8 cellular contexts compared by ENCODE assay signal in genomic region chr7:116633131-116633988, GRCh38.
A peak's percentile ranks its signal among the peaks of the same experiment; 100 is the strongest.
DNase-seq lines count a peak whose midpoint lies in the region; ATAC-seq and TF ChIP-seq lines count a peak whose summit lies in the region.

No MANE protein-coding gene starts in this region.

- no peak for TF ChIP-seq CTCF in GM12865 (IDR thresholded peaks at IDR 0.05; ENCODE audit: insufficient read depth, low read depth, low read length, missing control alignments)

- no peaks in the 10 kb centered on the region for H3K4me1 Mint-ChIP-seq in activated naive CD4-positive, alpha-beta T cell treated with anti-CD3 and anti-CD28 coated beads, Interleukin-2, amount 10 ng/mL, durations not matched to agents 7 days and 5 days

- H3K4me3 ChIP-seq in GM12865 (ENCODE audit: low read depth, low read length), result no peak overlapping the region

- H3K27ac Mint-ChIP-seq in activated naive CD4-positive, alpha-beta T cell treated with anti-CD3 and anti-CD28 coated beads, Interleukin-2, amount 10 ng/mL, durations not matched to agents 7 days and 5 days, result no peak overlapping the region

- no peak overlapping the region for H3K4me3 Mint-ChIP-seq in activated naive CD4-positive, alpha-beta T cell treated with anti-CD3 and anti-CD28 coated beads, Interleukin-2, amount 10 ng/mL, durations not matched to agents 7 days and 5 days

- no peaks in the 10 kb centered on the region for H3K9me3 Mint-ChIP-seq in activated naive CD4-positive, alpha-beta T cell treated with anti-CD3 and anti-CD28 coated beads, Interleukin-2, amount 10 ng/mL, durations not matched to agents 7 days and 5 days

- no peaks in the 10 kb centered on the region for H3K36me3 Mint-ChIP-seq in activated naive CD4-positive, alpha-beta T cell treated with anti-CD3 and anti-CD28 coated beads, Interleukin-2, amount 10 ng/mL, durations not matched to agents 7 days and 5 days

- ATAC-seq in HG02623 (IDR thresholded peaks at IDR 0.05; ENCODE audit: unreplicated experiment), result peak; percentile 44

- H3K27me3 Mint-ChIP-seq in activated naive CD4-positive, alpha-beta T cell treated with anti-CD3 and anti-CD28 coated beads, Interleukin-2, amount 10 ng/mL, durations not matched to agents 7 days and 5 days, result no peaks in the 10 kb centered on the region

- DNase-seq in GM12865 (ENCODE audit: low read depth) (peak; percentile 73), astrocyte of the hippocampus (ENCODE audit: low read depth, low spot score) (peak; percentile 56), pons (ENCODE audit: low spot score) (peak; percentile 12), activated T-cell treated with anti-CD3 and anti-CD28 coated beads for 4 hours (no peak), iPS-NIHi11 (ENCODE audit: low spot score) (no peak), anterior cingulate cortex (lab: John Stamatoyannopoulos, UW) (no peak)
- DNase-seq in activated naive CD4-positive, alpha-beta T cell treated with anti-CD3 and anti-CD28 coated beads, Interleukin-2, amount 10 ng/mL, durations not matched to agents 7 days and 5 days, result no peak

- CTCF ChIA-PET in activated naive CD4-positive, alpha-beta T cell treated with anti-CD3 and anti-CD28 coated beads, Interleukin-2, amount 10 ng/mL, durations not matched to agents 7 days and 5 days (lab: Charles Lee), result no interaction called here

Comparison
In these comparisons a context has a peak if more than half of its experiments do, and no peak if none do; other contexts are left out.
1. DNase-seq: peak in GM12865 (single experiment), astrocyte of the hippocampus (single experiment) and pons (single experiment); none in activated T-cell treated with anti-CD3 and anti-CD28 coated beads for 4 hours (single experiment), iPS-NIHi11 (single experiment), anterior cingulate cortex (0 of 58) and activated naive CD4-positive, alpha-beta T cell treated with anti-CD3 and anti-CD28 coated beads, Interleukin-2, amount 10 ng/mL, durations not matched to agents 7 days and 5 days (single experiment).